ENCODE assay signal across 8 cellular contexts in genomic region chr7:4882742-4883351, GRCh38. TPM values are rescaled to one million over a fixed set of nuclear protein-coding genes. Genes with fewer than 3 reads are reported as not detected.
DNase-seq lines count a peak whose midpoint lies in the region; ATAC-seq and TF ChIP-seq lines count a peak whose summit lies in the region.

No MANE protein-coding gene starts in this region.

- ATAC-seq in CD8-positive, alpha-beta T cell: no peak
- no peak for ATAC-seq in naive thymus-derived CD4-positive, alpha-beta T cell
- ATAC-seq in HG02759 (IDR thresholded peaks at IDR 0.05; ENCODE audit: unreplicated experiment): no peak
- ATAC-seq in HG03460 (IDR thresholded peaks at IDR 0.05; ENCODE audit: unreplicated experiment): no peak
- no peak for ATAC-seq in HG03354 (IDR thresholded peaks at IDR 0.05; ENCODE audit: poor library complexity, severe bottlenecking, unreplicated experiment)

- no peak for TF ChIP-seq CTCF in CD8-positive, alpha-beta T cell (IDR thresholded peaks at IDR 0.05)
- no peak for TF ChIP-seq CTCF in coronary artery (IDR thresholded peaks at IDR 0.05)

- no peaks in the 10 kb centered on the region for H3K9me3 Mint-ChIP-seq in CD8-positive, alpha-beta T cell
- peaks cover 0 to 1% (median 0%) of the 10 kb centered on the region in 11 donors for H3K9me3 Mint-ChIP-seq in naive thymus-derived CD4-positive, alpha-beta T cell

- no peak overlapping the region for H3K27ac ChIP-seq in CD8-positive, alpha-beta T cell (ENCODE audit: low read depth, low read length)
- peak overlapping the region; percentile 67 to 93 for H3K27ac ChIP-seq in coronary artery
- H3K27ac ChIP-seq in naive thymus-derived CD4-positive, alpha-beta T cell (ENCODE audit: low read depth, low read length): no peak overlapping the region

- peaks cover 7% of the 10 kb centered on the region for H3K4me1 ChIP-seq in CD8-positive, alpha-beta T cell (ENCODE audit: insufficient read depth, low read length)
- no peaks in the 10 kb centered on the region for H3K4me1 ChIP-seq in naive thymus-derived CD4-positive, alpha-beta T cell (ENCODE audit: control insufficient read depth in 2 of 2, insufficient read depth in 2 of 2, low read length in 2 of 2)

- H3K36me3 Mint-ChIP-seq in CD8-positive, alpha-beta T cell: no peaks in the 10 kb centered on the region
- no peaks in the 10 kb centered on the region for H3K36me3 Mint-ChIP-seq in naive thymus-derived CD4-positive, alpha-beta T cell

- no peaks in the 10 kb centered on the region for H3K36me3 ChIP-seq in CD8-positive, alpha-beta T cell (ENCODE audit: insufficient read depth, low read length)
- no peaks in the 10 kb centered on the region for H3K36me3 ChIP-seq in naive thymus-derived CD4-positive, alpha-beta T cell (ENCODE audit: control insufficient read depth in 2 of 3, insufficient read depth in 3 of 3, low read length in 3 of 3)

- H3K27me3 ChIP-seq in CD8-positive, alpha-beta T cell (ENCODE audit: insufficient read depth, low read length): peaks cover 6% of the 10 kb centered on the region
- H3K27me3 ChIP-seq in naive thymus-derived CD4-positive, alpha-beta T cell (ENCODE audit: control insufficient read depth in 2 of 2, insufficient read depth in 2 of 2, low read length in 2 of 2): peaks cover 0 to 8% of the 10 kb centered on the region in 2 donors

- POLR2A ChIA-PET in CD8-positive, alpha-beta T cell (lab: Charles Lee): interaction anchor here (0.6 kb wide), 1 partner anchor 1287 kb away, joined by 3 read pairs; no protein-coding TSS in a partner anchor
- POLR2A ChIA-PET in naive thymus-derived CD4-positive, alpha-beta T cell (lab: Charles Lee): no interaction called here

- peak overlapping the region; percentile 11 for H3K4me3 ChIP-seq in CD8-positive, alpha-beta T cell (ENCODE audit: low read depth, low read length)
- H3K4me3 ChIP-seq in coronary artery: peak overlapping the region; percentile 97
- H3K4me3 ChIP-seq in naive thymus-derived CD4-positive, alpha-beta T cell (ENCODE audit: low read length): no peak overlapping the region

- H3K27ac Mint-ChIP-seq in CD8-positive, alpha-beta T cell: no peak overlapping the region
- H3K27ac Mint-ChIP-seq in naive thymus-derived CD4-positive, alpha-beta T cell: peak overlapping the region in 1 of 9 donors; percentile 25

- intact Hi-C loops in CD8-positive, alpha-beta T cell (cut with DNase I, micrococcal nuclease): loop anchor here in 1 of 2 experiments (1.0 to 2.0 kb wide), 3 partner anchors 53 to 272 kb away; no protein-coding TSS in a partner anchor
- intact Hi-C loops in naive thymus-derived CD4-positive, alpha-beta T cell (cut with micrococcal nuclease): loop anchor here (1.0 to 10.0 kb wide), 7 partner anchors 58 to 268 kb away; partner anchors contain the start of gene AP5Z1 (in 1 of the 2)

- CTCF ChIA-PET in CD8-positive, alpha-beta T cell (lab: Charles Lee): interaction anchor here (0.6 to 1.8 kb wide), 7 partner anchors 9 to 288 kb away, joined by 3 to 5 read pairs (median 3); no protein-coding TSS in a partner anchor
- CTCF ChIA-PET in naive thymus-derived CD4-positive, alpha-beta T cell (lab: Charles Lee): interaction anchor here (0.6 to 1.8 kb wide), 3 partner anchors 85 to 713 kb away, joined by 3 to 4 read pairs (median 3); no protein-coding TSS in a partner anchor

- H3K4me3 Mint-ChIP-seq in CD8-positive, alpha-beta T cell: peak overlapping the region; percentile 75
- peak overlapping the region; percentile 48 to 79 (median 76) for H3K4me3 Mint-ChIP-seq in naive thymus-derived CD4-positive, alpha-beta T cell

- H3K27me3 Mint-ChIP-seq in CD8-positive, alpha-beta T cell (ENCODE audit: low read depth): peaks cover 33% of the 10 kb centered on the region
- peaks cover 23 to 41% (median 34%) of the 10 kb centered on the region in 5 donors for H3K27me3 Mint-ChIP-seq in naive thymus-derived CD4-positive, alpha-beta T cell

- peaks cover 10% of the 10 kb centered on the region for H3K4me1 Mint-ChIP-seq in CD8-positive, alpha-beta T cell (ENCODE audit: low read depth)
- peaks cover 7 to 17% (median 13%) of the 10 kb centered on the region in 7 donors for H3K4me1 Mint-ChIP-seq in naive thymus-derived CD4-positive, alpha-beta T cell

- no peak for DNase-seq in CD8-positive, alpha-beta T cell
- DNase-seq in NCI-H146 treated with DMSO at 0.1 percent for 48 hours (lab: John Stamatoyannopoulos, UW; ENCODE audit: unreplicated experiment) (peak; percentile 34), coronary artery (ENCODE audit: low spot score) (no peak), COR-L47 (lab: John Stamatoyannopoulos, UW) (no peak)
- peak in 1 of 9 donors; percentile 4 for DNase-seq in naive thymus-derived CD4-positive, alpha-beta T cell

- H3K9me3 ChIP-seq in CD8-positive, alpha-beta T cell (ENCODE audit: low read length): no peaks in the 10 kb centered on the region
- no peaks in the 10 kb centered on the region for H3K9me3 ChIP-seq in naive thymus-derived CD4-positive, alpha-beta T cell (ENCODE audit: control insufficient read depth in 2 of 3, low read length in 3 of 3)

RNA-seq across cellular contexts. Expression of gene RADIL, which starts 0.7 kb away (rescaled TPM):
- total RNA-seq in CD8-positive, alpha-beta T cell: not detected
- under 1 TPM in 2 of 5 experiments, not detected in 3; 0.08 to 0.12 TPM for total RNA-seq in naive thymus-derived CD4-positive, alpha-beta T cell
- under 1 TPM in 1 of 2 donors, not detected in 1; 0.04 TPM for polyA plus RNA-seq in naive thymus-derived CD4-positive, alpha-beta T cell

RNA-seq across cellular contexts. Expression of gene PAPOLB, which starts 21.0 kb away (rescaled TPM):
- total RNA-seq in CD8-positive, alpha-beta T cell: not detected
- total RNA-seq in naive thymus-derived CD4-positive, alpha-beta T cell: not detected
- not detected for polyA plus RNA-seq in naive thymus-derived CD4-positive, alpha-beta T cell

Comparison
In these comparisons a context has a peak if more than half of its experiments do, and no peak if none do; other contexts are left out.
1. H3K27ac ChIP-seq: peak in coronary artery (2 of 2); none in CD8-positive, alpha-beta T cell (single experiment) and naive thymus-derived CD4-positive, alpha-beta T cell (single experiment).